1 cellular context compared by ENCODE assay signal in genomic region chr20:48571945-48572589, GRCh38.
TF ChIP-seq lines count a peak whose summit lies in the region.

No MANE protein-coding gene starts in this region.

TF ChIP-seq in SK-N-SH, 30 proteins besides CTCF, POLR2A, EP300 and RAD21 (continued from another document):
- no peak for TF ChIP-seq IRF3 (IDR thresholded peaks at IDR 0.05; ENCODE audit: low read depth, low read length)
- no peak for TF ChIP-seq MAX (IDR thresholded peaks at IDR 0.05; ENCODE audit: low read depth)
- TF ChIP-seq SIN3A (IDR thresholded peaks at IDR 0.05; ENCODE audit: borderline replicate concordance, low read depth, low read length): no peak
- no peak for TF ChIP-seq CHD2 (IDR thresholded peaks at IDR 0.05; ENCODE audit: low read length, partially characterized antibody)
- no peak for TF ChIP-seq GABPA (IDR thresholded peaks at IDR 0.05; ENCODE audit: low read depth)
- no peak for TF ChIP-seq REST (IDR thresholded peaks at IDR 0.05; ENCODE audit: low read depth, low read length)
- no peak for TF ChIP-seq JUND (IDR thresholded peaks at IDR 0.05)
- no peak for TF ChIP-seq EZH2phosphoT487 (IDR thresholded peaks at IDR 0.05; ENCODE audit: borderline replicate concordance, low read depth)
